In genomic region chr6:82767037-82767436, GRCh38 we compare ENCODE assay signal across 16 cellular contexts.
A peak's percentile ranks its signal among the peaks of the same experiment; 100 is the strongest.
DNase-seq lines count a peak whose midpoint lies in the region; ATAC-seq and TF ChIP-seq lines count a peak whose summit lies in the region.
"Had no signal": no experiment of that assay in that cellular context is flagged by ENCODE, and none has a peak within 500 bp of the region (broad histone marks: within the 10 kb centered on the region; RNA-seq: fewer than 3 reads in every experiment).

No MANE protein-coding gene starts in this region.

- H3K4me2 ChIP-seq in PC-3 (ENCODE audit: low read length) (peak overlapping the region; percentile 56), neural progenitor cell (no peak overlapping the region)
- H3K4me2 ChIP-seq: A549 had no signal

- peaks cover 15% of the 10 kb centered on the region for H3K4me1 Mint-ChIP-seq in neural progenitor cell
- H3K4me1 Mint-ChIP-seq in activated T-helper 17 cell treated with anti-CD3 and anti-CD28 coated beads, Interleukin-2, amount 50 U/mL, for 72 hours: no peaks in the 10 kb centered on the region
- H3K4me1 Mint-ChIP-seq: IgD-negative memory B cell had no signal

- H3K9me3 ChIP-seq in right atrium auricular region: no peaks in the 10 kb centered on the region
- H3K9me3 ChIP-seq in PC-3 (ENCODE audit: low read length): no peaks in the 10 kb centered on the region
- no peaks in the 10 kb centered on the region for H3K9me3 ChIP-seq in neural progenitor cell (ENCODE audit: low read depth)
- H3K9me3 ChIP-seq: A549, Caco-2 had no signal

- intact Hi-C loops in Right ventricle myocardium inferior (cut with DNase I) (no loop called here), PC-3 (cut with micrococcal nuclease) (loop anchor here (2.0 kb wide), 1 partner anchor 104 kb away; no protein-coding TSS in a partner anchor)

- H3K36me3 Mint-ChIP-seq in neural progenitor cell: peaks cover 5% of the 10 kb centered on the region
- no peaks in the 10 kb centered on the region for H3K36me3 Mint-ChIP-seq in activated T-helper 17 cell treated with anti-CD3 and anti-CD28 coated beads, Interleukin-2, amount 50 U/mL, for 72 hours (ENCODE audit: low read depth)
- H3K36me3 Mint-ChIP-seq: IgD-negative memory B cell had no signal

- H3K9me3 Mint-ChIP-seq in neural progenitor cell: no peaks in the 10 kb centered on the region
- no peaks in the 10 kb centered on the region for H3K9me3 Mint-ChIP-seq in activated T-helper 17 cell treated with anti-CD3 and anti-CD28 coated beads, Interleukin-2, amount 50 U/mL, for 72 hours
- H3K9me3 Mint-ChIP-seq: CD4-positive, alpha-beta T cell; IgD-negative memory B cell had no signal

- H3K27me3 ChIP-seq in right atrium auricular region (no peaks in the 10 kb centered on the region), PC-3 (ENCODE audit: low read length) (no peaks in the 10 kb centered on the region), neural progenitor cell (no peaks in the 10 kb centered on the region)

- no peak for ATAC-seq in Right ventricle myocardium inferior
- ATAC-seq in PC-3: no peak
- no peak for ATAC-seq in activated T-helper 17 cell treated with anti-CD3 and anti-CD28 coated beads, Interleukin-2, amount 50 U/mL, for 72 hours (replicated peaks)
- no peak for ATAC-seq in HG03039 (IDR thresholded peaks at IDR 0.05; ENCODE audit: unreplicated experiment)
- ATAC-seq in HG03439 (IDR thresholded peaks at IDR 0.05; ENCODE audit: unreplicated experiment): no peak
- ATAC-seq: A549, HepG2 had no signal

- peak overlapping the region; percentile 64 for H3K27ac Mint-ChIP-seq in neural progenitor cell
- no peak overlapping the region for H3K27ac Mint-ChIP-seq in activated T-helper 17 cell treated with anti-CD3 and anti-CD28 coated beads, Interleukin-2, amount 50 U/mL, for 72 hours
- H3K27ac Mint-ChIP-seq: CD4-positive, alpha-beta T cell; IgD-negative memory B cell had no signal

- no peaks in the 10 kb centered on the region for H3F3A ChIP-seq in PC-3 (ENCODE audit: low read length, unreplicated experiment)
- peaks cover 12% of the 10 kb centered on the region for H3F3A ChIP-seq in neural progenitor cell (ENCODE audit: low read depth)

- H3K9ac ChIP-seq in PC-3 (ENCODE audit: low read length): no peak overlapping the region
- no peak overlapping the region for H3K9ac ChIP-seq in neural progenitor cell

- H3K27ac ChIP-seq in right atrium auricular region: no peak overlapping the region
- peak overlapping the region; percentile 37 for H3K27ac ChIP-seq in PC-3 (ENCODE audit: low read length)
- no peak overlapping the region for H3K27ac ChIP-seq in neural progenitor cell
- H3K27ac ChIP-seq: 22Rv1, A549, C4-2B had no signal

- H4K20me1 ChIP-seq in PC-3 (ENCODE audit: low read length) (no peaks in the 10 kb centered on the region), neural progenitor cell (ENCODE audit: low read depth) (no peaks in the 10 kb centered on the region)

- no TSS peak for BruUV-seq in PC-3 (replicated peaks; lab: Mats Ljungman, UMichigan)

- no peaks in the 10 kb centered on the region for H3K27me3 Mint-ChIP-seq in neural progenitor cell (ENCODE audit: insufficient read depth, low read depth)
- no peaks in the 10 kb centered on the region for H3K27me3 Mint-ChIP-seq in activated T-helper 17 cell treated with anti-CD3 and anti-CD28 coated beads, Interleukin-2, amount 50 U/mL, for 72 hours
- H3K27me3 Mint-ChIP-seq: CD4-positive, alpha-beta T cell; IgD-negative memory B cell had no signal

- H3K79me2 ChIP-seq in PC-3 (ENCODE audit: low read length) (no peaks in the 10 kb centered on the region), neural progenitor cell (ENCODE audit: low read depth) (no peaks in the 10 kb centered on the region)

- CTCF ChIA-PET in PC-3 (lab: Charles Lee): no interaction called here

- POLR2A ChIA-PET in PC-3 (lab: Charles Lee; ENCODE audit: unreplicated experiment): no interaction called here

- H3K36me3 ChIP-seq in right atrium auricular region: no peaks in the 10 kb centered on the region
- H3K36me3 ChIP-seq in PC-3 (ENCODE audit: low read depth, low read length): no peaks in the 10 kb centered on the region
- no peaks in the 10 kb centered on the region for H3K36me3 ChIP-seq in neural progenitor cell

- H3K4me3 ChIP-seq in right atrium auricular region (no peak overlapping the region), PC-3 (ENCODE audit: low read length) (no peak overlapping the region), epithelial cell of esophagus (ENCODE audit: low read length) (no peak overlapping the region), neural progenitor cell (no peak overlapping the region)
- H3K4me3 ChIP-seq: A549 had no signal

- H3K9me2 ChIP-seq in PC-3 (replicated peaks; ENCODE audit: low read length): no peaks in the 10 kb centered on the region

- no peak overlapping the region for H3K4me3 Mint-ChIP-seq in neural progenitor cell
- H3K4me3 Mint-ChIP-seq in activated T-helper 17 cell treated with anti-CD3 and anti-CD28 coated beads, Interleukin-2, amount 50 U/mL, for 72 hours: no peak overlapping the region
- H3K4me3 Mint-ChIP-seq: CD4-positive, alpha-beta T cell; IgD-negative memory B cell had no signal

- H3K4me1 ChIP-seq in right atrium auricular region (no peaks in the 10 kb centered on the region), PC-3 (ENCODE audit: insufficient read depth, low read length) (peaks cover 20% of the 10 kb centered on the region), neural progenitor cell (peaks cover 18% of the 10 kb centered on the region)
- H3K4me1 ChIP-seq: A549, Caco-2 had no signal

- TF ChIP-seq CTCF in right atrium auricular region (IDR thresholded peaks at IDR 0.05) (no peak), PC-3 (conservative IDR thresholded peaks at IDR 0.05; ENCODE audit: low read depth, low read length) (no peak), epithelial cell of esophagus (IDR thresholded peaks at IDR 0.05; ENCODE audit: insufficient read depth, low read depth, low read length, missing control alignments) (no peak), neural progenitor cell (IDR thresholded peaks at IDR 0.05) (no peak)

- DNase-seq in Right ventricle myocardium inferior (ENCODE audit: missing footprints) (peak; percentile 49), right atrium auricular region (ENCODE audit: low spot score) (no peak), PC-3 (peak; percentile 9), epithelial cell of esophagus (ENCODE audit: low read depth) (peak; percentile 47), neural progenitor cell (ENCODE audit: low spot score) (no peak)
- DNase-seq: AML-193; Caco-2; CD4-positive, alpha-beta T cell had no signal

- H2AFZ ChIP-seq in PC-3 (ENCODE audit: low read length): no peak overlapping the region
- peak overlapping the region; percentile 52 for H2AFZ ChIP-seq in neural progenitor cell (replicated peaks)

Comparison
In these comparisons a context has a peak if more than half of its experiments do, and no peak if none do; other contexts are left out.
1. DNase-seq: peak in Right ventricle myocardium inferior (single experiment), PC-3 (single experiment) and epithelial cell of esophagus (single experiment); none in right atrium auricular region (single experiment) and neural progenitor cell (single experiment).